Comparison of ENCODE assay signal across 19 cellular contexts in the genomic region with DNA sequence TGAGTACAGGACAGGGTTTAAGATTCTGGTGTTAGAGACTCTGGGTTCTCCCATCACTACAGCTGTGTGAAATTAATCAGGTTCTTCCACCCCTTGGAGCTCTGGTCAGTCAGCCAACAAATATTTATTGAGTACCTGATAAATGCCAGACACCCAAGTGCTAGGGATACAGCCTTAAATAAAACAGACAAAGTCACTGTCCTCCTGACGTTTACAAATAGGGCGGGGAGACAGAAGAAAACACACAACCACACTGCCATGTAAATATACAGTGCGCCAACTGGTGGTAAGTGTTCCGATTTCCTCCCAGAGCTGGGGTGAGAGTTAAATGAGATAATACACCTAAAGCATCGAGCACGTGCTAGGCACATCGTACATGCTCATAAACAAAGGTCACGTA.
DNase-seq lines count a peak whose midpoint lies in the region; ATAC-seq and TF ChIP-seq lines count a peak whose summit lies in the region.
"Had no signal": no experiment of that assay in that cellular context is flagged by ENCODE, and none has a peak within 500 bp of the region (broad histone marks: within the 10 kb centered on the region; RNA-seq: fewer than 3 reads in every experiment).

No MANE protein-coding gene starts in this region.

- H3K4me1 ChIP-seq in ascending aorta (peaks cover 5 to 42% of the 10 kb centered on the region in 2 donors), liver (ENCODE audit: control insufficient read depth in 4 of 4, insufficient read depth in 4 of 4, low read length in 3 of 4) (peaks cover 0 to 8% (median 6%) of the 10 kb centered on the region in 4 donors), vagina (peaks cover 42% of the 10 kb centered on the region)

- no peak for TF ChIP-seq POLR2A in vagina (IDR thresholded peaks at IDR 0.05)

- H3K27ac ChIP-seq in ascending aorta: peak overlapping the region; percentile 68 to 80
- H3K27ac ChIP-seq in liver (ENCODE audit: low read depth in 1 of 2, low read length in 2 of 2): peak overlapping the region in 1 of 2 donors; percentile 23
- H3K27ac ChIP-seq in vagina: no peak overlapping the region
- H3K27ac ChIP-seq: testis had no signal

- 50% methylated on average over 8 of the region's 8 CpGs for WGBS in liver

- no peaks in the 10 kb centered on the region for H3K9me3 ChIP-seq in ascending aorta
- no peaks in the 10 kb centered on the region for H3K9me3 ChIP-seq in liver (ENCODE audit: control insufficient read depth in 4 of 4, low read length in 3 of 4)
- no peaks in the 10 kb centered on the region for H3K9me3 ChIP-seq in vagina
- H3K9me3 ChIP-seq: testis had no signal

- H3K36me3 ChIP-seq in ascending aorta (no peaks in the 10 kb centered on the region), liver (ENCODE audit: control insufficient read depth in 4 of 4, insufficient read depth in 3 of 4, low read depth in 1 of 4, low read length in 3 of 4) (no peaks in the 10 kb centered on the region), vagina (no peaks in the 10 kb centered on the region)

- ATAC-seq in Right ventricle myocardium inferior (peak; percentile 49), left cardiac atrium (no peak), HG02870 (IDR thresholded peaks at IDR 0.05; ENCODE audit: unreplicated experiment) (no peak), GM21528 (IDR thresholded peaks at IDR 0.05; ENCODE audit: low FRiP score, unreplicated experiment) (no peak)

- peak; percentile 53 to 55 for TF ChIP-seq RAD21 in liver (IDR thresholded peaks at IDR 0.05)

- no peak for DNase-seq in Right ventricle myocardium inferior (ENCODE audit: missing footprints)
- no peak for DNase-seq in left cardiac atrium
- no peak for DNase-seq in ascending aorta (ENCODE audit: low spot score in 2 of 2)
- no peak for DNase-seq in vagina (ENCODE audit: extremely low spot score in 2 of 2)
- DNase-seq in NOMO-1 (lab: John Stamatoyannopoulos, UW; ENCODE audit: unreplicated experiment in 2 of 2): no peak
- DNase-seq: activated CD4-positive, alpha-beta T cell treated with anti-CD3 and anti-CD28 coated beads, Interleukin-2, amount 10 ng/mL, durations not matched to agents 24 days and 14 days; activated CD8-positive, alpha-beta memory T cell treated with anti-CD3 and anti-CD28 coated beads, Interleukin-2, amount 50 U/mL, for 48 hours; activated gamma-delta T cell treated with Interleukin-2 at 50 U/mL for 16 hours; amniotic stem cell; effector CD4-positive, alpha-beta T cell; MV-4-11; NCI-H2029 treated with DMSO at 0.1 percent for 48 hours; NCI-H524; nephron progenitor cell; stimulated activated CD4-positive, alpha-beta T cell treated with anti-CD3 and anti-CD28 coated beads, Interleukin-12 subunit alpha, Interleukin-12 subunit beta, amount 100 ng/mL, for 4 hours; testis had no signal

- H3K4me3 ChIP-seq in ascending aorta (no peak overlapping the region), liver (ENCODE audit: low read depth in 1 of 3, low read length in 3 of 3) (no peak overlapping the region), vagina (no peak overlapping the region)
- H3K4me3 ChIP-seq: testis had no signal

- TF ChIP-seq CTCF in ascending aorta (IDR thresholded peaks at IDR 0.05) (no peak), liver (IDR thresholded peaks at IDR 0.05; ENCODE audit: low read depth, low read length, missing input control) (peak; percentile 12), vagina (IDR thresholded peaks at IDR 0.05) (no peak)

- H3K27me3 ChIP-seq in ascending aorta: no peaks in the 10 kb centered on the region
- H3K27me3 ChIP-seq in liver (ENCODE audit: control insufficient read depth in 4 of 4, insufficient read depth in 4 of 4, low read length in 3 of 4): no peaks in the 10 kb centered on the region
- H3K27me3 ChIP-seq in vagina: no peaks in the 10 kb centered on the region
- H3K27me3 ChIP-seq: testis had no signal

- H3K9ac ChIP-seq in liver (ENCODE audit: low read depth in 1 of 2, low read length in 2 of 2): no peak overlapping the region

- intact Hi-C loops in Right ventricle myocardium inferior (cut with DNase I) (loop anchor here (1.0 to 5.0 kb wide), 3 partner anchors 42 to 179 kb away; no protein-coding TSS in a partner anchor), left cardiac atrium (cut with DNase I) (no loop called here), ascending aorta (cut with DNase I) (loop anchor here (2.0 kb wide), 1 partner anchor 41 kb away; no protein-coding TSS in a partner anchor), vagina (cut with DNase I) (no loop called here)

TF ChIP-seq in liver, 16 proteins besides CTCF, POLR2A, EP300 and RAD21:
- TF ChIP-seq NR2F2 (IDR thresholded peaks at IDR 0.05) (no peak), HNF4A (conservative IDR thresholded peaks at IDR 0.05) (peak in 1 of 2 donors; percentile 3), FOXA2 (IDR thresholded peaks at IDR 0.05) (peak; percentile 31)

Comparison
In these comparisons a context has a peak if more than half of its experiments do, and no peak if none do; other contexts are left out.
1. intact Hi-C loops: an anchor here in Right ventricle myocardium inferior (1.0 to 5.0 kb wide) and ascending aorta (2.0 kb wide); none called in left cardiac atrium and vagina.